ENCODE assay signal across 1 cellular context in genomic region chr6:128339635-128340436, GRCh38.
TF ChIP-seq lines count a peak whose summit lies in the region.

No MANE protein-coding gene starts in this region.

TF ChIP-seq in HepG2, 621 proteins besides CTCF, POLR2A, EP300 and RAD21 (continued from another document and continues in another):
- TF ChIP-seq ELF3 (CRISPR knock-in tag; IDR thresholded peaks at IDR 0.05), result peak; percentile 31; the same call in 1 of the 2 replicates
- TF ChIP-seq ZNF772 (CRISPR knock-in tag; IDR thresholded peaks at IDR 0.05), result peak; percentile 46; the same call in 1 of the 2 replicates
- TF ChIP-seq TAF1 (CRISPR knock-in tag; IDR thresholded peaks at IDR 0.05), result no peak
- no peak for TF ChIP-seq SNAPC4 (CRISPR knock-in tag; IDR thresholded peaks at IDR 0.05)
- no peak for TF ChIP-seq KLF11 (CRISPR knock-in tag; IDR thresholded peaks at IDR 0.05)
- TF ChIP-seq BCLAF1 (IDR thresholded peaks at IDR 0.05), result no peak
- TF ChIP-seq ZMAT5 (CRISPR knock-in tag; IDR thresholded peaks at IDR 0.05; ENCODE audit: borderline replicate concordance, low read depth), result no peak
- TF ChIP-seq ZHX2 (IDR thresholded peaks at IDR 0.05; ENCODE audit: low read depth), result no peak
- 0 out of 2 replicates have a peak, but pooled peaks have one; percentile 37 for TF ChIP-seq ZHX2 (CRISPR knock-in tag; IDR thresholded peaks at IDR 0.05; ENCODE audit: borderline replicate concordance)
- TF ChIP-seq, protein P1, sequence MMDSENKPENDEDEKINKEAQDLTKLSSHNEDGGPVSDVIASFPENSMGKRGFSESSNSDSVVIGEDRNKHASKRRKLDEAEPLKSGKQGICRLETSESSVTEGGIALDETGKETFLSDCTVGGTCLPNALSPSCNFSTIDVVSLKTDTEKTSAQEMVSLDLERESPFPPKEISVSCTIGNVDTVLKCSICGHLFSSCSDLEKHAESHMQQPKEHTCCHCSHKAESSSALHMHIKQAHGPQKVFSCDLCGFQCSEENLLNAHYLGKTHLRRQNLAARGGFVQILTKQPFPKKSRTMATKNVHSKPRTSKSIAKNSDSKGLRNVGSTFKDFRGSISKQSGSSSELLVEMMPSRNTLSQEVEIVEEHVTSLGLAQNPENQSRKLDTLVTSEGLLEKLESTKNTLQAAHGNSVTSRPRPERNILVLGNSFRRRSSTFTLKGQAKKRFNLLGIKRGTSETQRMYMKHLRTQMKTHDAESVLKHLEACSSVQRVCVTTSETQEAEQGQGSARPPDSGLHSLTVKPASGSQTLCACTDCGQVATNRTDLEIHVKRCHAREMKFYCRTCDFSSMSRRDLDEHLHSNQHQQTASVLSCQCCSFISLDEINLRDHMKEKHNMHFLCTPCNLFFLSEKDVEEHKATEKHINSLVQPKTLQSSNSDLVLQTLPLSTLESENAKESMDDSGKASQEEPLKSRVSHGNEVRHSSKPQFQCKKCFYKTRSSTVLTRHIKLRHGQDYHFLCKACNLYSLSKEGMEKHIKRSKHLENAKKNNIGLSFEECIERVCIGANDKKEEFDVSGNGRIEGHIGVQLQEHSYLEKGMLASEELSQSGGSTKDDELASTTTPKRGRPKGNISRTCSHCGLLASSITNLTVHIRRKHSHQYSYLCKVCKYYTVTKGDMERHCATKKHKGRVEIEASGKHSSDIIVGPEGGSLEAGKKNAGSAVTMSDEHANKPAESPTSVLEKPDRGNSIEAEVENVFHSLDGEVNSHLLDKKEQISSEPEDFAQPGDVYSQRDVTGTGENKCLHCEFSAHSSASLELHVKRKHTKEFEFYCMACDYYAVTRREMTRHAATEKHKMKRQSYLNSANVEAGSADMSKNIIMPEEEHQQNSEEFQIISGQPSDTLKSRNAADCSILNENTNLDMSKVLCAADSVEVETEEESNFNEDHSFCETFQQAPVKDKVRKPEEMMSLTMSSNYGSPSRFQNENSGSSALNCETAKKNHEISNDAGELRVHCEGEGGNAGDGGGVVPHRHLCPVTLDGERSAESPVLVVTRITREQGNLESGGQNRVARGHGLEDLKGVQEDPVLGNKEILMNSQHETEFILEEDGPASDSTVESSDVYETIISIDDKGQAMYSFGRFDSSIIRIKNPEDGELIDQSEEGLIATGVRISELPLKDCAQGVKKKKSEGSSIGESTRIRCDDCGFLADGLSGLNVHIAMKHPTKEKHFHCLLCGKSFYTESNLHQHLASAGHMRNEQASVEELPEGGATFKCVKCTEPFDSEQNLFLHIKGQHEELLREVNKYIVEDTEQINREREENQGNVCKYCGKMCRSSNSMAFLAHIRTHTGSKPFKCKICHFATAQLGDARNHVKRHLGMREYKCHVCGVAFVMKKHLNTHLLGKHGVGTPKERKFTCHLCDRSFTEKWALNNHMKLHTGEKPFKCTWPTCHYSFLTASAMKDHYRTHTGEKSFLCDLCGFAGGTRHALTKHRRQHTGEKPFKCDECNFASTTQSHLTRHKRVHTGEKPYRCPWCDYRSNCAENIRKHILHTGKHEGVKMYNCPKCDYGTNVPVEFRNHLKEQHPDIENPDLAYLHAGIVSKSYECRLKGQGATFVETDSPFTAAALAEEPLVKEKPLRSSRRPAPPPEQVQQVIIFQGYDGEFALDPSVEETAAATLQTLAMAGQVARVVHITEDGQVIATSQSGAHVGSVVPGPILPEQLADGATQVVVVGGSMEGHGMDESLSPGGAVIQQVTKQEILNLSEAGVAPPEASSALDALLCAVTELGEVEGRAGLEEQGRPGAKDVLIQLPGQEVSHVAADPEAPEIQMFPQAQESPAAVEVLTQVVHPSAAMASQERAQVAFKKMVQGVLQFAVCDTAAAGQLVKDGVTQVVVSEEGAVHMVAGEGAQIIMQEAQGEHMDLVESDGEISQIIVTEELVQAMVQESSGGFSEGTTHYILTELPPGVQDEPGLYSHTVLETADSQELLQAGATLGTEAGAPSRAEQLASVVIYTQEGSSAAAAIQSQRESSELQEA (CRISPR knock-in tag; IDR thresholded peaks at IDR 0.05; ENCODE audit: not compliant biosample characterization), result no peak
- TF ChIP-seq BCL6 (CRISPR knock-in tag; IDR thresholded peaks at IDR 0.05), result peak; percentile 5; the same call in 1 of the 2 replicates
- TF ChIP-seq GPBP1L1 (CRISPR knock-in tag; IDR thresholded peaks at IDR 0.05), result no peak
- TF ChIP-seq FOSL2 (CRISPR knock-in tag; IDR thresholded peaks at IDR 0.05), result no peak
- no peak for TF ChIP-seq ZNF292 (CRISPR knock-in tag; IDR thresholded peaks at IDR 0.05; ENCODE audit: borderline replicate concordance, low read depth)
- TF ChIP-seq ZBTB8A (CRISPR knock-in tag; IDR thresholded peaks at IDR 0.05; ENCODE audit: borderline replicate concordance, low read depth), result no peak
- no peak for TF ChIP-seq ZNF354B (CRISPR knock-in tag; IDR thresholded peaks at IDR 0.05)
- TF ChIP-seq ZNF451 (CRISPR knock-in tag; IDR thresholded peaks at IDR 0.05), result no peak
- no peak for TF ChIP-seq HDAC6 (IDR thresholded peaks at IDR 0.05; ENCODE audit: low read depth, low read length)
- TF ChIP-seq, protein P2, sequence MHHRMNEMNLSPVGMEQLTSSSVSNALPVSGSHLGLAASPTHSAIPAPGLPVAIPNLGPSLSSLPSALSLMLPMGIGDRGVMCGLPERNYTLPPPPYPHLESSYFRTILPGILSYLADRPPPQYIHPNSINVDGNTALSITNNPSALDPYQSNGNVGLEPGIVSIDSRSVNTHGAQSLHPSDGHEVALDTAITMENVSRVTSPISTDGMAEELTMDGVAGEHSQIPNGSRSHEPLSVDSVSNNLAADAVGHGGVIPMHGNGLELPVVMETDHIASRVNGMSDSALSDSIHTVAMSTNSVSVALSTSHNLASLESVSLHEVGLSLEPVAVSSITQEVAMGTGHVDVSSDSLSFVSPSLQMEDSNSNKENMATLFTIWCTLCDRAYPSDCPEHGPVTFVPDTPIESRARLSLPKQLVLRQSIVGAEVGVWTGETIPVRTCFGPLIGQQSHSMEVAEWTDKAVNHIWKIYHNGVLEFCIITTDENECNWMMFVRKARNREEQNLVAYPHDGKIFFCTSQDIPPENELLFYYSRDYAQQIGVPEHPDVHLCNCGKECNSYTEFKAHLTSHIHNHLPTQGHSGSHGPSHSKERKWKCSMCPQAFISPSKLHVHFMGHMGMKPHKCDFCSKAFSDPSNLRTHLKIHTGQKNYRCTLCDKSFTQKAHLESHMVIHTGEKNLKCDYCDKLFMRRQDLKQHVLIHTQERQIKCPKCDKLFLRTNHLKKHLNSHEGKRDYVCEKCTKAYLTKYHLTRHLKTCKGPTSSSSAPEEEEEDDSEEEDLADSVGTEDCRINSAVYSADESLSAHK (CRISPR knock-in tag; IDR thresholded peaks at IDR 0.05; ENCODE audit: borderline replicate concordance), result no peak
